Comparison of ENCODE assay signal across 18 cellular contexts in the genomic region with DNA sequence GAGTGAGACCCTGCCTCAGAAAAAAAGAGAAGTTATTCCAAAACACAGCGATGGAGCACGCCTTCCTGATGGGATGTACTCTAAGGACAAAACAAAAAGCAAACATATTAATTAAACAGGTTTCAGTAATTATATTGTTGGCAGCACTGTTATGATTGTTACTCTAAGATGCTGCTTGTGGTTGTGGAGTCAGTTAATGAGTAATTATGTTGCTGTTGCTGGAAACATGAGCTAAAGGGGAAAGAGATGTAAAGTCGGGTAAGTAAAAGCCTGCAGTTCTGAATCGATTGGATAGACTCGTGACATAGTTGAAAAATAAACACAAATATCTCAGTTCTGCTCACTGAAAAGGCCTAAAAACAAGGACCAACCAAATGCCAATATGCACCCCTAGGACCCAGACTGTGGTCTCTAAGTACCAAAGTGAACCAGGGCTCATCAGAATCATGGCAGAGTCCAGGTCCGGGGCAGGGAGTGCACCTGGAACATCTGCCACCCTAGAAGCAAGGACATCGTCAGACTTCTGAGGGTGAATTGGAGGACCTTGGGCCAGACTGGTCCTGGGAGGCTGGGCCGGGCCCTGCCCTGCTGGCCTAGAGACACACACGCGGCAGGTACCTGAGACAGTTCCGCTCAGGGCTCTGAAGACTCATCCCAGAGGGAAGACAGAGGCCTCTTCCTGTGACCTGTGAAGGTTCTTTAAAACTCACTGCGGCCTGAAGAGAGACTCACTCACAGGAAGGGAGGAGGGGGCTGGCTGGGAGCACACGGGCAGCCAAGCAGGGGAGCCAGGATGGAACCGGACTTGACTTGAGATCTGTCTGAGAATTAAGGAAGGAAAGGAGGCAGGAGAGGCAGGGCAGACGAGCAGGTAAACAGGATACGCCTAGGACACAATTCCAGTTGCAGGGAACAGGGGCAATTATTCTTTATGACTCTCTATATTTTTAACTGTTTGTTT.
DNase-seq lines count a peak whose midpoint lies in the region; ATAC-seq, FAIRE-seq and TF ChIP-seq lines count a peak whose summit lies in the region.
"Had no signal": no experiment of that assay in that cellular context is flagged by ENCODE, and none has a peak within 500 bp of the region (broad histone marks: within the 10 kb centered on the region; RNA-seq: fewer than 3 reads in every experiment).

No MANE protein-coding gene starts in this region.

- no peak overlapping the region for H3K9ac ChIP-seq in HepG2 (ENCODE audit: insufficient read depth, low read depth, low read length)
- H3K9ac ChIP-seq: parathyroid adenoma had no signal

- no peak for TF ChIP-seq CTCF in HepG2 (CRISPR knock-in tag; IDR thresholded peaks at IDR 0.05)

- intact Hi-C loops in HepG2 (cut with micrococcal nuclease; ENCODE audit: unreplicated experiment): no loop called here

- H3K36me3 ChIP-seq in H7 (replicated peaks; ENCODE audit: control insufficient read depth, insufficient read depth, low read length) (no peaks in the 10 kb centered on the region), HepG2 (replicated peaks in 1 of 2; ENCODE audit: control insufficient read depth in 1 of 2, insufficient read depth in 2 of 2, low read length in 2 of 2) (peaks cover 2 to 4% of the 10 kb centered on the region in 2 experiments; a peak in 2 of 5 replicates)

- no peak overlapping the region for H2AFZ ChIP-seq in HepG2 (ENCODE audit: low read length)
- H2AFZ ChIP-seq: parathyroid adenoma had no signal

- peaks cover 2% of the 10 kb centered on the region for H3K4me1 Mint-ChIP-seq in activated CD8-positive, alpha-beta memory T cell treated with anti-CD3 and anti-CD28 coated beads, Interleukin-2, amount 10 ng/mL, durations not matched to agents 7 days and 5 days
- H3K4me1 Mint-ChIP-seq: CD8-positive, alpha-beta memory T cell had no signal

- H3K4me3 Mint-ChIP-seq in activated CD8-positive, alpha-beta memory T cell treated with anti-CD3 and anti-CD28 coated beads, Interleukin-2, amount 10 ng/mL, durations not matched to agents 7 days and 5 days: no peak overlapping the region
- H3K4me3 Mint-ChIP-seq: CD8-positive, alpha-beta memory T cell had no signal

- BruUV-seq in HepG2 (replicated peaks; lab: Mats Ljungman, UMichigan): no TSS peak

- no peak for ATAC-seq in activated CD8-positive, alpha-beta memory T cell treated with anti-CD3 and anti-CD28 coated beads, Interleukin-2, amount 10 ng/mL, durations not matched to agents 7 days and 5 days
- ATAC-seq in HepG2 (no peak), GM21423 (IDR thresholded peaks at IDR 0.05; ENCODE audit: unreplicated experiment) (no peak)
- ATAC-seq: left ventricle myocardium superior had no signal

- H3K27ac Mint-ChIP-seq in activated CD8-positive, alpha-beta memory T cell treated with anti-CD3 and anti-CD28 coated beads, Interleukin-2, amount 10 ng/mL, durations not matched to agents 7 days and 5 days: no peak overlapping the region
- H3K27ac Mint-ChIP-seq: activated naive CD4-positive, alpha-beta T cell treated with anti-CD3 and anti-CD28 coated beads, Interleukin-2, amount 50 U/mL, for 72 hours; CD8-positive, alpha-beta memory T cell had no signal

- H3K9me3 ChIP-seq in HepG2 (ENCODE audit: low read length): no peaks in the 10 kb centered on the region

- POLR2A ChIA-PET in HepG2 (lab: Yijun Ruan, JAX): interaction anchor here (2.3 kb wide), 1 partner anchor 9 kb away, joined by 5 read pairs; no protein-coding TSS in a partner anchor

- no peak for FAIRE-seq in HepG2 (lab: Jason Lieb, UNC)
- FAIRE-seq: TTC549 had no signal

- no peaks in the 10 kb centered on the region for H3K9me3 Mint-ChIP-seq in activated CD8-positive, alpha-beta memory T cell treated with anti-CD3 and anti-CD28 coated beads, Interleukin-2, amount 10 ng/mL, durations not matched to agents 7 days and 5 days (ENCODE audit: low read depth)
- H3K9me3 Mint-ChIP-seq: activated naive CD4-positive, alpha-beta T cell treated with anti-CD3 and anti-CD28 coated beads, Interleukin-2, amount 50 U/mL, for 72 hours; CD8-positive, alpha-beta memory T cell had no signal

- no peak for TF ChIP-seq POLR2A in HepG2 (IDR thresholded peaks at IDR 0.05; ENCODE audit: insufficient read depth in 1 of 2, low read depth in 2 of 2, low read length in 2 of 2)

- H3K4me1 ChIP-seq in HepG2 (ENCODE audit: insufficient read depth, low read length): peaks cover 52% of the 10 kb centered on the region
- H3K4me1 ChIP-seq: parathyroid adenoma had no signal

- no peaks in the 10 kb centered on the region for H3K36me3 Mint-ChIP-seq in activated CD8-positive, alpha-beta memory T cell treated with anti-CD3 and anti-CD28 coated beads, Interleukin-2, amount 10 ng/mL, durations not matched to agents 7 days and 5 days
- H3K36me3 Mint-ChIP-seq: activated naive CD4-positive, alpha-beta T cell treated with anti-CD3 and anti-CD28 coated beads, Interleukin-2, amount 50 U/mL, for 72 hours; CD8-positive, alpha-beta memory T cell had no signal

- H3K27me3 Mint-ChIP-seq in activated CD8-positive, alpha-beta memory T cell treated with anti-CD3 and anti-CD28 coated beads, Interleukin-2, amount 10 ng/mL, durations not matched to agents 7 days and 5 days: peaks cover 12% of the 10 kb centered on the region
- H3K27me3 Mint-ChIP-seq: CD8-positive, alpha-beta memory T cell had no signal

- no peaks in the 10 kb centered on the region for H3K27me3 ChIP-seq in H7 (ENCODE audit: control insufficient read depth, insufficient read depth, low read length)
- no peaks in the 10 kb centered on the region for H3K27me3 ChIP-seq in HepG2 (ENCODE audit: control insufficient read depth in 1 of 2, insufficient read depth in 2 of 2, low read length in 2 of 2)

- DNase-seq in H7 (peak; percentile 64), HepG2 (ENCODE audit: low spot score) (no peak), NCI-H146 treated with DMSO at 0.1 percent for 48 hours (lab: John Stamatoyannopoulos, UW; ENCODE audit: unreplicated experiment) (no peak)
- DNase-seq in activated CD8-positive, alpha-beta memory T cell treated with anti-CD3 and anti-CD28 coated beads, Interleukin-2, amount 10 ng/mL, durations not matched to agents 7 days and 5 days: peak; percentile 31
- DNase-seq in stimulated activated CD8-positive, alpha-beta memory T cell treated with anti-CD3 and anti-CD28 coated beads, Interleukin-4, amount 100 ng/mL, for 48 hours: peak; percentile 7
- DNase-seq in stimulated activated CD4-positive, alpha-beta T cell treated with anti-CD3 and anti-CD28 coated beads, Interleukin-15, amount 100 ng/mL, for 24 hours: no peak
- DNase-seq: activated CD4-positive, alpha-beta T cell treated with anti-CD3 and anti-CD28 coated beads, Interleukin-2, amount 50 U/mL, for 4 hours; CD8-positive, alpha-beta memory T cell; DMS79; Kasumi-1; left ventricle myocardium superior; NCI-H1105; NCI-H2081 treated with DMSO at 0.1 percent for 48 hours; SW 1271 had no signal

- no peaks in the 10 kb centered on the region for H3K79me2 ChIP-seq in HepG2 (ENCODE audit: insufficient read depth, low read length)
- H3K79me2 ChIP-seq: parathyroid adenoma had no signal

- no peak overlapping the region for H3K4me3 ChIP-seq in H7 (ENCODE audit: insufficient read depth, low read depth, low read length)
- H3K4me3 ChIP-seq in HepG2 (replicated peaks in 1 of 3; ENCODE audit: insufficient read depth in 1 of 3, low read depth in 2 of 3, low read length in 3 of 3): no peak overlapping the region

- TF ChIP-seq EP300 in HepG2 (IDR thresholded peaks at IDR 0.05; ENCODE audit: low read depth in 2 of 2, low read length in 2 of 2) (no peak), HepG2 (CRISPR knock-in tag; IDR thresholded peaks at IDR 0.05; ENCODE audit: borderline replicate concordance) (no peak)

- H4K20me1 ChIP-seq in HepG2 (ENCODE audit: insufficient read depth, low read length): no peaks in the 10 kb centered on the region

- WGBS in HepG2 (ENCODE audit: low lambda C conversion rate): 90% methylated on average over 14 of the region's 16 CpGs

- in situ Hi-C loops in HepG2 (cut with HindIII; ENCODE audit: extremely low pct_ligation_motif_present, low pct_unique_long_range_greater_than_20kb): no loop called here

- CTCF ChIA-PET in activated CD8-positive, alpha-beta memory T cell treated with anti-CD3 and anti-CD28 coated beads, Interleukin-2, amount 10 ng/mL, durations not matched to agents 7 days and 5 days (lab: Charles Lee): interaction anchor here (1.1 kb wide), 1 partner anchor 199 kb away, joined by 5 read pairs; no protein-coding TSS in a partner anchor
- CTCF ChIA-PET in HepG2 (lab: Yijun Ruan, JAX; ENCODE audit: low intra/inter-chr PET ratio, low total read pairs): no interaction called here

- TF ChIP-seq RAD21 in HepG2 (CRISPR knock-in tag; IDR thresholded peaks at IDR 0.05): no peak

- H3K4me2 ChIP-seq in HepG2 (ENCODE audit: low read depth, low read length): no peak overlapping the region

- no peak overlapping the region for H3K27ac ChIP-seq in HepG2 (ENCODE audit: extremely low read length, insufficient read depth, low read length)
- H3K27ac ChIP-seq: parathyroid adenoma had no signal

TF ChIP-seq in HepG2, 621 proteins besides CTCF, POLR2A, EP300 and RAD21 (continues in another document):
- TF ChIP-seq ZMAT3 (CRISPR knock-in tag; conservative IDR thresholded peaks at IDR 0.05): no peak
- TF ChIP-seq, protein P1, sequence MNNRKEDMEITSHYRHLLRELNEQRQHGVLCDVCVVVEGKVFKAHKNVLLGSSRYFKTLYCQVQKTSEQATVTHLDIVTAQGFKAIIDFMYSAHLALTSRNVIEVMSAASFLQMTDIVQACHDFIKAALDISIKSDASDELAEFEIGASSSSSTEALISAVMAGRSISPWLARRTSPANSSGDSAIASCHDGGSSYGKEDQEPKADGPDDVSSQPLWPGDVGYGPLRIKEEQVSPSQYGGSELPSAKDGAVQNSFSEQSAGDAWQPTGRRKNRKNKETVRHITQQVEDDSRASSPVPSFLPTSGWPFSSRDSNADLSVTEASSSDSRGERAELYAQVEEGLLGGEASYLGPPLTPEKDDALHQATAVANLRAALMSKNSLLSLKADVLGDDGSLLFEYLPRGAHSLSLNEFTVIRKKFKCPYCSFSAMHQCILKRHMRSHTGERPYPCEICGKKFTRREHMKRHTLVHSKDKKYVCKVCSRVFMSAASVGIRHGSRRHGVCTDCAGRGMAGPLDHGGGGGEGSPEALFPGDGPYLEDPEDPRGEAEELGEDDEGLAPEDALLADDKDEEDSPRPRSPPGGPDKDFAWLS (CRISPR knock-in tag; IDR thresholded peaks at IDR 0.05; ENCODE audit: borderline replicate concordance): no peak
- peak; percentile 76; the same call in 1 of the 2 replicates for TF ChIP-seq ZNF605 (CRISPR knock-in tag; IDR thresholded peaks at IDR 0.05)
- no peak for TF ChIP-seq RXRB (CRISPR knock-in tag; IDR thresholded peaks at IDR 0.05; ENCODE audit: borderline replicate concordance)

Comparison
In these comparisons a context has a peak if more than half of its experiments do, and no peak if none do; other contexts are left out.
1. DNase-seq: peak in H7 (single experiment), activated CD8-positive, alpha-beta memory T cell treated with anti-CD3 and anti-CD28 coated beads, Interleukin-2, amount 10 ng/mL, durations not matched to agents 7 days and 5 days (single experiment) and stimulated activated CD8-positive, alpha-beta memory T cell treated with anti-CD3 and anti-CD28 coated beads, Interleukin-4, amount 100 ng/mL, for 48 hours (single experiment); none in HepG2 (single experiment), stimulated activated CD4-positive, alpha-beta T cell treated with anti-CD3 and anti-CD28 coated beads, Interleukin-15, amount 100 ng/mL, for 24 hours (single experiment) and NCI-H146 treated with DMSO at 0.1 percent for 48 hours (single experiment).